16 cellular contexts compared by ENCODE assay signal in genomic region chr3:57091874-57092273, GRCh38. TPM values are rescaled to one million over a fixed set of nuclear protein-coding genes. Genes with fewer than 3 reads are reported as not detected.
"Had no signal": no experiment of that assay in that cellular context is flagged by ENCODE, and none has a peak within 500 bp of the region (broad histone marks: within the 10 kb centered on the region; RNA-seq: fewer than 3 reads in every experiment).

No MANE protein-coding gene starts in this region.

- H3K4me3 ChIP-seq: lower lobe of right lung had no signal

- H3K4me1 ChIP-seq: lower lobe of right lung had no signal

- H3K27me3 Mint-ChIP-seq: activated naive CD4-positive, alpha-beta T cell treated with anti-CD3 and anti-CD28 coated beads, Interleukin-2, amount 50 U/mL, for 24 hours; type B pancreatic cell had no signal

- H3K36me3 ChIP-seq: brain microvascular endothelial cell, lower lobe of right lung had no signal

- DNase-seq: activated CD4-positive, CD25-positive, alpha-beta regulatory T cell; activated effector memory CD4-positive, alpha-beta T cell treated with Interleukin-2 at 50 U/mL for 16 hours; amniotic stem cell; hypothalamus; kidney glomerular epithelial cell; lower lobe of right lung; small intestine; T-helper 17 cell had no signal

- ATAC-seq: lower lobe of right lung; natural killer cell treated with Interleukin-12 subunit alpha and Interleukin-12 subunit beta and Interleukin-15 and Interleukin-18, amount 100 ng/mL, for 72 hours; stimulated activated effector memory CD8-positive, alpha-beta T cell treated with anti-CD3 and anti-CD28 coated beads, Interleukin-12 subunit alpha, Interleukin-12 subunit beta, amount 100 ng/mL, for 72 hours; T-helper 17 cell had no signal

- H3K9me3 Mint-ChIP-seq: activated naive CD4-positive, alpha-beta T cell treated with anti-CD3 and anti-CD28 coated beads, Interleukin-2, amount 50 U/mL, for 24 hours; natural killer cell treated with Interleukin-12 subunit alpha and Interleukin-12 subunit beta and Interleukin-15 and Interleukin-18, amount 100 ng/mL, for 72 hours; stimulated activated effector memory CD8-positive, alpha-beta T cell treated with anti-CD3 and anti-CD28 coated beads, Interleukin-12 subunit alpha, Interleukin-12 subunit beta, amount 100 ng/mL, for 72 hours; type B pancreatic cell had no signal

- H3K9me3 ChIP-seq: lower lobe of right lung had no signal

- H3K4me1 Mint-ChIP-seq: activated naive CD4-positive, alpha-beta T cell treated with anti-CD3 and anti-CD28 coated beads, Interleukin-2, amount 50 U/mL, for 24 hours; stimulated activated effector memory CD8-positive, alpha-beta T cell treated with anti-CD3 and anti-CD28 coated beads, Interleukin-12 subunit alpha, Interleukin-12 subunit beta, amount 100 ng/mL, for 72 hours had no signal

- H3K27ac Mint-ChIP-seq: activated naive CD4-positive, alpha-beta T cell treated with anti-CD3 and anti-CD28 coated beads, Interleukin-2, amount 50 U/mL, for 24 hours; natural killer cell treated with Interleukin-12 subunit alpha and Interleukin-12 subunit beta and Interleukin-15 and Interleukin-18, amount 100 ng/mL, for 72 hours; stimulated activated effector memory CD8-positive, alpha-beta T cell treated with anti-CD3 and anti-CD28 coated beads, Interleukin-12 subunit alpha, Interleukin-12 subunit beta, amount 100 ng/mL, for 72 hours; T-helper 17 cell; type B pancreatic cell had no signal

- H3K27ac ChIP-seq: brain microvascular endothelial cell, lower lobe of right lung had no signal

- H3K36me3 Mint-ChIP-seq: activated naive CD4-positive, alpha-beta T cell treated with anti-CD3 and anti-CD28 coated beads, Interleukin-2, amount 50 U/mL, for 24 hours; natural killer cell treated with Interleukin-12 subunit alpha and Interleukin-12 subunit beta and Interleukin-15 and Interleukin-18, amount 100 ng/mL, for 72 hours; stimulated activated effector memory CD8-positive, alpha-beta T cell treated with anti-CD3 and anti-CD28 coated beads, Interleukin-12 subunit alpha, Interleukin-12 subunit beta, amount 100 ng/mL, for 72 hours had no signal

- H3K4me3 Mint-ChIP-seq: activated naive CD4-positive, alpha-beta T cell treated with anti-CD3 and anti-CD28 coated beads, Interleukin-2, amount 50 U/mL, for 24 hours; natural killer cell treated with Interleukin-12 subunit alpha and Interleukin-12 subunit beta and Interleukin-15 and Interleukin-18, amount 100 ng/mL, for 72 hours; stimulated activated effector memory CD8-positive, alpha-beta T cell treated with anti-CD3 and anti-CD28 coated beads, Interleukin-12 subunit alpha, Interleukin-12 subunit beta, amount 100 ng/mL, for 72 hours; T-helper 17 cell; type B pancreatic cell had no signal

- H3K27me3 ChIP-seq: brain microvascular endothelial cell had no signal

RNA-seq across cellular contexts. Expression of gene SPATA12, which starts 31.4 kb away (rescaled TPM):
- total RNA-seq: cerebellum; mononuclear cell; natural killer cell treated with Interleukin-12 subunit alpha and Interleukin-12 subunit beta and Interleukin-15 and Interleukin-18, amount 100 ng/mL, for 72 hours; osteoblast; T-helper 17 cell had no signal
